8 cellular contexts compared by ENCODE assay signal in the genomic region with DNA sequence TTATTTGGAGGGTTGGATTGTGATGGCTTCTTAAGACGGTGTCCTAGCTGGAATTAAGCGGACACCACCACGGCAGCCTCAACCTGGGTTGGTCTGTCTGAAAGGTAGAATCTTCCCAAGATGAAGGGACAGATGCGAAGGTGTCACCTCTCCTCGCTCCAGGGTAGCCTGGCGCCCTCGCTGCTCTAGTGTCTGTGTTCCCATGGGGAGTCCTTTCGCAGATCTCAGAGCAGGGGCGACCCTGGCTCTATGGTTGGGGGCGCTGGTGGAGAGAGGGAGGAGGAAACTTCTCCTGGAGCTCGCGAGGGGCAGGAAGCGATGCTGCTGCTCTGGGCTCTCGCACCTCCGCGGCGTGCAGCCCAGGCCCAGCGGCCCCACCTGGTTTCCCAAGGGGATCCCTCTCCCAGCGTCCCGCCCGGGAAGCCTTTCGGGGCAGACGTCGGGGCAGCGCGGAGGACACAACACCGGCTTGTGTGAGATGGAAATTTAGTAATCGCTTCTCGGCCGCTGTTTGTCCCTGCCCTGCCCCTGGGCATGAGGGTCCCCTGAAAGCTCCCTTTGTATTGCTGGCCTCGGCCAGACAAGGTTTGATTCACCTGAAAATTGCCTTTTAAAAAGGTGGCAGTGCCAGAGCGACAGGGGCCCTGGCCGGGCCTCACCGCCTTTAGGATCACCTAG. TPM values are rescaled to one million over a fixed set of nuclear protein-coding genes. Genes with fewer than 3 reads are reported as not detected.
DNase-seq lines count a peak whose midpoint lies in the region; ATAC-seq and TF ChIP-seq lines count a peak whose summit lies in the region.

No MANE protein-coding gene starts in this region.

- H3K27me3 Mint-ChIP-seq in activated T-cell treated with anti-CD3 and anti-CD28 coated beads, Interleukin-2, amount 50 U/mL, for 24 hours, result peaks cover 82% of the 10 kb centered on the region
- peaks cover 53 to 78% of the 10 kb centered on the region in 2 donors for H3K27me3 Mint-ChIP-seq in effector memory CD8-positive, alpha-beta T cell

- H3K4me3 Mint-ChIP-seq in activated T-cell treated with anti-CD3 and anti-CD28 coated beads, Interleukin-2, amount 50 U/mL, for 24 hours, result peak overlapping the region; percentile 74
- H3K4me3 Mint-ChIP-seq in effector memory CD8-positive, alpha-beta T cell, result peak overlapping the region; percentile 13 to 59

- H3K27me3 ChIP-seq in ovary, result no peaks in the 10 kb centered on the region

- WGBS in ovary, 3 donors, result 7 to 13% (median 10%) methylated on average over 30 to 34 of the region's 34 CpGs

- H3K9me3 Mint-ChIP-seq in activated T-cell treated with anti-CD3 and anti-CD28 coated beads, Interleukin-2, amount 50 U/mL, for 24 hours, result no peaks in the 10 kb centered on the region
- H3K9me3 Mint-ChIP-seq in effector memory CD8-positive, alpha-beta T cell, result no peaks in the 10 kb centered on the region

- H3K4me1 Mint-ChIP-seq in activated T-cell treated with anti-CD3 and anti-CD28 coated beads, Interleukin-2, amount 50 U/mL, for 24 hours (ENCODE audit: low read depth), result peaks cover 21% of the 10 kb centered on the region
- peaks cover 12 to 16% of the 10 kb centered on the region in 2 donors for H3K4me1 Mint-ChIP-seq in effector memory CD8-positive, alpha-beta T cell (ENCODE audit: low read depth in 2 of 2)

- intact Hi-C loops in ovary (cut with DNase I), result loop anchor here in 1 of 4 donors (10.0 kb wide), 1 partner anchor 1475 kb away; no protein-coding TSS in a partner anchor

- TF ChIP-seq EP300 in ovary (IDR thresholded peaks at IDR 0.05), result no peak

- H3K27ac Mint-ChIP-seq in activated T-cell treated with anti-CD3 and anti-CD28 coated beads, Interleukin-2, amount 50 U/mL, for 24 hours, result no peak overlapping the region
- no peak overlapping the region for H3K27ac Mint-ChIP-seq in effector memory CD8-positive, alpha-beta T cell

- peaks cover 5% of the 10 kb centered on the region for H3K4me1 ChIP-seq in ovary (ENCODE audit: insufficient read depth)

- no peaks in the 10 kb centered on the region for H3K36me3 Mint-ChIP-seq in activated T-cell treated with anti-CD3 and anti-CD28 coated beads, Interleukin-2, amount 50 U/mL, for 24 hours (ENCODE audit: low read depth)
- peaks cover 3% of the 10 kb centered on the region for H3K36me3 Mint-ChIP-seq in effector memory CD8-positive, alpha-beta T cell (ENCODE audit: insufficient read depth)

- DNase-seq in activated T-cell treated with anti-CD3 and anti-CD28 coated beads, Interleukin-2, amount 50 U/mL, for 24 hours, result peak; percentile 32
- DNase-seq in activated T-cell treated with anti-CD3 and anti-CD28 coated beads, Interleukin-2, amount 50 U/mL, for 1 hour, result no peak
- DNase-seq in effector memory CD8-positive, alpha-beta T cell, result no peak
- DNase-seq in ovary (peak in 1 of 5 donors; percentile 6), iPS-NIHi11 (ENCODE audit: low spot score) (no peak), SW480 (ENCODE audit: low spot score) (no peak), hippocampal formation (lab: John Stamatoyannopoulos, UW) (no peak)

- H3K4me3 ChIP-seq in ovary, result peak overlapping the region; percentile 44

- no peak overlapping the region for H3K27ac ChIP-seq in ovary

- ATAC-seq in HG03460 (IDR thresholded peaks at IDR 0.05; ENCODE audit: unreplicated experiment), result peak; percentile 5
- ATAC-seq in effector memory CD8-positive, alpha-beta T cell (replicated peaks), result no peak

- H3K9me3 ChIP-seq in ovary, result no peaks in the 10 kb centered on the region

- no peaks in the 10 kb centered on the region for H3K36me3 ChIP-seq in ovary

- TF ChIP-seq POLR2A in ovary (IDR thresholded peaks at IDR 0.05), result no peak

- no peak for TF ChIP-seq CTCF in ovary (IDR thresholded peaks at IDR 0.05)

RNA-seq across cellular contexts. Expression of gene RSPO3, which starts 1.8 kb away (rescaled TPM):
- total RNA-seq in ovary, result 1 to 10 TPM in 3 of 7 donors, under 1 TPM in 3, not detected in 1; 0.12 to 9.0 (median 1.6) TPM
- 10 to 100 TPM in 1 of 2 donors, under 1 TPM in 1; 0.40 to 35.9 TPM for polyA plus RNA-seq in ovary
